ENCODE assay signal across 10 cellular contexts in the genomic region with DNA sequence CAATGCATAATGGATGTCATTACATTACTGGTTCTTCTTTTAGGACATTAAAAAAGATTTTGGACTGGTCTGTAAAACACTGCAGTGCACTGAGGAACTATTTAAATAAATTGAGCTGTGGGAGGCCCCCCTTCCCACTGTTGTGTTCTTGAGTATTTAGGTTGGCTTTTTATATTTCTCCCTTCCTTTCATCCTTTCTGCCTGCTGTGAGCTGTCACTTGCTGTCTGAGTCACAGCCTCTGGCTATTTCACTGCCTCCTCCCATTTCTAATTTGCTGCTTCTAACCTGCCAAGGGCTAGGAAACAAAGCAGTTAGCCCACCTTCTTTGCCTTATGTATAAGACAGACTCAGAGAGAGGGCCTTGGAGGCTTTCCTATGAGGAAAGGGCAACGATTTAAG.
DNase-seq lines count a peak whose midpoint lies in the region; ATAC-seq and TF ChIP-seq lines count a peak whose summit lies in the region.
"Had no signal": no experiment of that assay in that cellular context is flagged by ENCODE, and none has a peak within 500 bp of the region (broad histone marks: within the 10 kb centered on the region; RNA-seq: fewer than 3 reads in every experiment).

No MANE protein-coding gene starts in this region.

- TF ChIP-seq CTCF in astrocyte of the spinal cord (IDR thresholded peaks at IDR 0.05; ENCODE audit: low read depth, low read length) (no peak), mesothelial cell of epicardium (IDR thresholded peaks at IDR 0.05; ENCODE audit: unreplicated experiment) (no peak)
- TF ChIP-seq CTCF in CD8-positive, alpha-beta T cell (IDR thresholded peaks at IDR 0.05), result no peak

- peaks cover 44% of the 10 kb centered on the region for H3K4me1 Mint-ChIP-seq in mesothelial cell of epicardium
- no peaks in the 10 kb centered on the region for H3K4me1 Mint-ChIP-seq in CD8-positive, alpha-beta T cell (ENCODE audit: low read depth)
- H3K4me1 Mint-ChIP-seq: activated CD4-positive, alpha-beta T cell treated with anti-CD3 and anti-CD28 coated beads, Interleukin-2, amount 10 ng/mL, durations not matched to agents 7 days and 5 days had no signal

- peaks cover 4% of the 10 kb centered on the region for H3K36me3 Mint-ChIP-seq in mesothelial cell of epicardium
- no peaks in the 10 kb centered on the region for H3K36me3 Mint-ChIP-seq in CD8-positive, alpha-beta T cell

- H3K27ac ChIP-seq in CD8-positive, alpha-beta T cell (ENCODE audit: low read depth, low read length), result no peak overlapping the region

- peak overlapping the region; percentile 89 for H3K27ac Mint-ChIP-seq in mesothelial cell of epicardium
- no peak overlapping the region for H3K27ac Mint-ChIP-seq in CD8-positive, alpha-beta T cell
- H3K27ac Mint-ChIP-seq: activated CD4-positive, alpha-beta T cell treated with anti-CD3 and anti-CD28 coated beads, Interleukin-2, amount 10 ng/mL, durations not matched to agents 7 days and 5 days had no signal

- POLR2A ChIA-PET in CD8-positive, alpha-beta T cell (lab: Charles Lee), result no interaction called here

- no peaks in the 10 kb centered on the region for H3K36me3 ChIP-seq in CD8-positive, alpha-beta T cell (ENCODE audit: insufficient read depth, low read length)

- in situ Hi-C loops in astrocyte of the spinal cord (cut with HindIII; ENCODE audit: low sequenced_read_pairs), result no loop called here

- intact Hi-C loops in CD8-positive, alpha-beta T cell (cut with DNase I, micrococcal nuclease), result no loop called here

- peaks cover 14% of the 10 kb centered on the region for H3K9me3 Mint-ChIP-seq in mesothelial cell of epicardium
- no peaks in the 10 kb centered on the region for H3K9me3 Mint-ChIP-seq in CD8-positive, alpha-beta T cell
- H3K9me3 Mint-ChIP-seq: activated CD4-positive, alpha-beta T cell treated with anti-CD3 and anti-CD28 coated beads, Interleukin-2, amount 10 ng/mL, durations not matched to agents 7 days and 5 days had no signal

- H3K27me3 Mint-ChIP-seq in mesothelial cell of epicardium (ENCODE audit: low read depth), result no peaks in the 10 kb centered on the region
- H3K27me3 Mint-ChIP-seq in CD8-positive, alpha-beta T cell (ENCODE audit: low read depth), result no peaks in the 10 kb centered on the region

- no peaks in the 10 kb centered on the region for H3K27me3 ChIP-seq in CD8-positive, alpha-beta T cell (ENCODE audit: insufficient read depth, low read length)

- no peak overlapping the region for H3K4me3 ChIP-seq in astrocyte of the spinal cord (ENCODE audit: low read depth, low read length)
- H3K4me3 ChIP-seq in CD8-positive, alpha-beta T cell (ENCODE audit: low read depth, low read length), result no peak overlapping the region

- DNase-seq in ELR (ENCODE audit: low read depth), result peak; percentile 72
- DNase-seq in M059J (ENCODE audit: low read depth), result peak; percentile 65
- peak; percentile 76 for DNase-seq in astrocyte of the spinal cord (ENCODE audit: low read depth, low spot score)
- DNase-seq in mesothelial cell of epicardium (ENCODE audit: low spot score in 2 of 2, unreplicated experiment in 2 of 2), result no peak
- no peak for DNase-seq in activated CD4-positive, alpha-beta T cell treated with anti-CD3 and anti-CD28 coated beads, Interleukin-2, amount 50 U/mL, for 1 hour
- no peak for DNase-seq in CD8-positive, alpha-beta T cell
- DNase-seq: activated CD4-positive, alpha-beta T cell treated with anti-CD3 and anti-CD28 coated beads, Interleukin-2, amount 10 ng/mL, durations not matched to agents 7 days and 5 days; cerebellar nuclear complex had no signal

- H3K4me1 ChIP-seq in CD8-positive, alpha-beta T cell (ENCODE audit: insufficient read depth, low read length), result no peaks in the 10 kb centered on the region

- no peak overlapping the region for H3K4me3 Mint-ChIP-seq in mesothelial cell of epicardium
- H3K4me3 Mint-ChIP-seq in CD8-positive, alpha-beta T cell, result no peak overlapping the region
- H3K4me3 Mint-ChIP-seq: activated CD4-positive, alpha-beta T cell treated with anti-CD3 and anti-CD28 coated beads, Interleukin-2, amount 10 ng/mL, durations not matched to agents 7 days and 5 days had no signal

- no peaks in the 10 kb centered on the region for H3K9me3 ChIP-seq in CD8-positive, alpha-beta T cell (ENCODE audit: low read length)

- no peak for ATAC-seq in GM18870 (IDR thresholded peaks at IDR 0.05; ENCODE audit: unreplicated experiment)
- no peak for ATAC-seq in CD8-positive, alpha-beta T cell
- ATAC-seq in GM19397 (IDR thresholded peaks at IDR 0.05; ENCODE audit: unreplicated experiment), result no peak

- CTCF ChIA-PET in CD8-positive, alpha-beta T cell (lab: Charles Lee), result no interaction called here

Comparison
In these comparisons a context has a peak if more than half of its experiments do, and no peak if none do; other contexts are left out.
1. DNase-seq: peak in ELR (single experiment), M059J (single experiment) and astrocyte of the spinal cord (single experiment); none in mesothelial cell of epicardium (0 of 2), activated CD4-positive, alpha-beta T cell treated with anti-CD3 and anti-CD28 coated beads, Interleukin-2, amount 50 U/mL, for 1 hour (single experiment) and CD8-positive, alpha-beta T cell (0 of 7).